1 cellular context compared by ENCODE assay signal in the genomic region with DNA sequence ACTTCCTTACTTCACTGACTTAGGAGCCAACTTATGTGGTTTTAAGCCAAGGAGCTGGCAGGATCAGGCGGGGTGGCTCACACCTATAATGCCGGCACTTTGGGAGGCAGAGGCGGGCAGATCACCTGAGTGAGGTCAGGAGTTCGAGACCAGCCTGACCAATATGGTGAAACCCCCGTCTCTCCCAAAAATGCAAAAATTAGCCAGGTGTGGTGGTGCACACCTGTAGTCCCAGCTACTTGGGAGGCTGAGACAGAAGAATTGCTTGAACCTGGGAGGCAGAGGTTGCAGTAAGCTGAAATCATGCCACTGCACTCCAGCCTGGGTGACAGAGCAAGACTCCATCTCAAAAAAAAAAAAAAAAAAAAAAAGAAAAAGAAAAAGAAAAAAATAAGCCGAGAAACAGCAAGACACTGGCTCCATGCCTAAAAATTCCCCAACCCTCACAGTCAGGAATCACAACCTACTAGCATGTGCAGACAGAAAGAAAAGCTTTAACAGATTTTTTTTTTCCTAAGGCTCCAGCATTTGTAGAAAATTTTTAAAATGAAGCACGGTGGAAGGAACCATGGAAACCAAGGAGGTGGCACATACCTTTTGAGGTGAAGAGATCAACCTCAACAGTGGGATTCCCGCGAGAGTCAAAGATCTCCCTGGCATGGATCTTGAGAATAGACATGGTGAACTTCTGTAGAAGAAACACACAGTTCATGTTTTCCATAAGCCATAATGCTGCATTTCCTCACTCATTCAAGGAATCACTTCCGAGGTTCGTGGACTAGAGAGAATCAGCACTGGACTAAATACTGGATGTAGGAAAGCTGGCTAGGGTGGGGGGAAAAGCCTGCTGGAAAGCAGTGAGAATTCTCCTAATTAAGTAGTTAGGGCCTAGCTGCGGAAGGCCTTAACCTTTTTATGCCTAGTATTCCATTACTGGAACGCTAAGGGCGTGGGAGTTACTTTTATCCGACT.
TF ChIP-seq lines count a peak whose summit lies in the region.

No MANE protein-coding gene starts in this region.

TF ChIP-seq in HCT116, 20 proteins besides CTCF, POLR2A, EP300 and RAD21 (continued from another document):
- TF ChIP-seq ELF1 (IDR thresholded peaks at IDR 0.05; ENCODE audit: borderline replicate concordance, low read depth): no peak
- TF ChIP-seq TCF7L2 (IDR thresholded peaks at IDR 0.05; ENCODE audit: borderline replicate concordance, extremely low read depth, insufficient read depth, insufficient read length): no peak
